ENCODE assay signal across 10 cellular contexts in the genomic region with DNA sequence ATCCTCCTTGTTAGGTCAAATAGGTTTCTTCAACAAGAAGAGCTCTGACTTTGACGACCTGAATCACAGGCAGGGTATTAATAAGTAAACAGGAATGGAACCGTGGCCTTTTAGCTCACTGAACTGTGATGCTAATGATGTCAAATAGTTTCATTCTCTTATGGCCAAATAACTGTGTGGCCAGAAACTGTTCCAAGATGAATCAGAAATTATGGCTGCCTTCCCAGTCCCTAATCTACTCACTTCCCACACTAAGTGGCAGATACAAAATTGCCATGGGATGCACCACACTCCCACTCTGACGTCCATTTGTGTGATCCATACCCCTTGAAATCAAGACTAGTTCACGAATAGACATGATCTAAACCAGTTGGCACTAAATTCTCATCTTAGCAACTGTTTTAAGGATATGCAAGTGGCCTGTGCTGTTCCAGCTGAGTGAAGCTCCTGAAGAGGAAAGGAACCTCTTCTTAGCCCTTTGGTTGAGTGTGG.
A peak's percentile ranks its signal among the peaks of the same experiment; 100 is the strongest.
DNase-seq lines count a peak whose midpoint lies in the region; ATAC-seq, FAIRE-seq and TF ChIP-seq lines count a peak whose summit lies in the region.
"Had no signal": no experiment of that assay in that cellular context is flagged by ENCODE, and none has a peak within 500 bp of the region (broad histone marks: within the 10 kb centered on the region; RNA-seq: fewer than 3 reads in every experiment).

No MANE protein-coding gene starts in this region.

- H3K27me3 ChIP-seq in IMR-90 (ENCODE audit: control insufficient read depth, insufficient read depth, low read length) = no peaks in the 10 kb centered on the region
- no peaks in the 10 kb centered on the region for H3K27me3 ChIP-seq in breast epithelium
- no peaks in the 10 kb centered on the region for H3K27me3 ChIP-seq in tibial nerve
- no peaks in the 10 kb centered on the region for H3K27me3 ChIP-seq in small intestine (ENCODE audit: control insufficient read depth in 2 of 2, insufficient read depth in 2 of 2, low read length in 2 of 2)

- peak overlapping the region; percentile 78 for H2AK5ac ChIP-seq in IMR-90 (ENCODE audit: low read depth, low read length)

- H3K4me3 ChIP-seq in IMR-90 (ENCODE audit: insufficient read depth, low read depth, low read length) = no peak overlapping the region
- no peak overlapping the region for H3K4me3 ChIP-seq in breast epithelium
- no peak overlapping the region for H3K4me3 ChIP-seq in tibial nerve
- no peak overlapping the region for H3K4me3 ChIP-seq in small intestine (ENCODE audit: low read depth in 1 of 2, low read length in 2 of 2)

- peaks cover 12% of the 10 kb centered on the region for H3K4me1 ChIP-seq in IMR-90 (ENCODE audit: control insufficient read depth, insufficient read depth, low read length)
- H3K4me1 ChIP-seq in breast epithelium = no peaks in the 10 kb centered on the region
- H3K4me1 ChIP-seq in tibial nerve = peaks cover 0 to 22% (median 7%) of the 10 kb centered on the region in 4 donors
- no peaks in the 10 kb centered on the region for H3K4me1 ChIP-seq in small intestine (ENCODE audit: control insufficient read depth in 2 of 2, insufficient read depth in 1 of 2, low read depth in 1 of 2, low read length in 1 of 2)

- peak overlapping the region; percentile 67 to 93 for H4K8ac ChIP-seq in IMR-90 (ENCODE audit: low read depth in 2 of 2, low read length in 2 of 2)

- FAIRE-seq in frontal cortex (lab: Jason Lieb, UNC) = no peak
- no peak for FAIRE-seq in small intestine (lab: Jason Lieb, UNC)

- no peaks in the 10 kb centered on the region for H4K20me1 ChIP-seq in IMR-90 (ENCODE audit: insufficient read depth, low read length)

- H3K9ac ChIP-seq in IMR-90 (ENCODE audit: low read depth, low read length) = no peak overlapping the region

- WGBS in IMR-90 (ENCODE audit: extremely low coverage in 2 of 2, insufficient read length in 1 of 2), 2 experiments = no CpG with 5 or more reads among the region's 4 CpGs
- 37 to 40% methylated on average over 4 of the region's 4 CpGs for WGBS in tibial nerve, 2 donors
- WGBS in small intestine, 3 donors = 63 to 71% (median 71%) methylated on average over 4 of the region's 4 CpGs

- dilution Hi-C loops in IMR-90 (cut with HindIII; ENCODE audit: low sequenced_read_pairs, unreplicated experiment) = no loop called here

- peak overlapping the region; percentile 87 for H3K23ac ChIP-seq in IMR-90 (ENCODE audit: low read depth, low read length)

- H3K36me3 ChIP-seq in IMR-90 (ENCODE audit: control insufficient read depth, insufficient read depth, low read length) (no peaks in the 10 kb centered on the region), breast epithelium (no peaks in the 10 kb centered on the region), tibial nerve (no peaks in the 10 kb centered on the region), small intestine (ENCODE audit: control insufficient read depth in 2 of 2, insufficient read depth in 2 of 2, low read length in 2 of 2) (no peaks in the 10 kb centered on the region)

- TF ChIP-seq CTCF in IMR-90 (conservative IDR thresholded peaks at IDR 0.05; ENCODE audit: low read depth, low read length) (no peak), breast epithelium (IDR thresholded peaks at IDR 0.05) (no peak), tibial nerve (IDR thresholded peaks at IDR 0.05) (no peak)

- POLR2A ChIA-PET in IMR-90 (lab: Charles Lee; ENCODE audit: unreplicated experiment) = interaction anchor here (0.5 kb wide), 1 partner anchor 758 kb away, joined by 3 read pairs; no protein-coding TSS in a partner anchor

- CTCF ChIA-PET in IMR-90 (lab: Yijun Ruan, JAX) = interaction anchor here (0.7 kb wide), 1 partner anchor 11 kb away, joined by 3 read pairs; no protein-coding TSS in a partner anchor

- peak overlapping the region; percentile 97 for H3K18ac ChIP-seq in IMR-90 (ENCODE audit: low read depth, low read length)

- ATAC-seq in IMR-90 (ENCODE audit: low read depth) = peak; percentile 62
- no peak for ATAC-seq in GM21447 (IDR thresholded peaks at IDR 0.05; ENCODE audit: unreplicated experiment)

- no peak for TF ChIP-seq RAD21 in IMR-90 (IDR thresholded peaks at IDR 0.05; ENCODE audit: low read length)

- intact Hi-C loops in IMR-90 (cut with micrococcal nuclease) = loop anchor here (5.0 to 10.0 kb wide), 4 partner anchors 267 to 867 kb away; partner anchors contain the start of gene ZNF330
- intact Hi-C loops in breast epithelium (cut with DNase I; ENCODE audit: low total_unique reads) = no loop called here

- H3K9me1 ChIP-seq in IMR-90 (ENCODE audit: insufficient read depth, low read length) = peaks cover 8% of the 10 kb centered on the region

- peak overlapping the region; percentile 81 for H4K91ac ChIP-seq in IMR-90 (ENCODE audit: insufficient read depth, low read depth, low read length)

- H2BK20ac ChIP-seq in IMR-90 (ENCODE audit: low read depth, low read length) = peak overlapping the region; percentile 94

- H3K27ac ChIP-seq in IMR-90 (ENCODE audit: insufficient read depth, low read length) = peak overlapping the region; percentile 87
- H3K27ac ChIP-seq in breast epithelium = peak overlapping the region; percentile 72 to 87
- H3K27ac ChIP-seq in tibial nerve = peak overlapping the region; percentile 37 to 87 (median 62)
- peak overlapping the region in 1 of 2 donors; percentile 26 for H3K27ac ChIP-seq in small intestine (ENCODE audit: low read depth in 1 of 2, low read length in 1 of 2)

- H4K5ac ChIP-seq in IMR-90 (ENCODE audit: low read depth, low read length) = peak overlapping the region; percentile 94

- in situ Hi-C loops in IMR-90 (cut with MboI; ENCODE audit: low sequenced_read_pairs) = no loop called here

- peak overlapping the region; percentile 97 for H2BK15ac ChIP-seq in IMR-90 (ENCODE audit: low read depth, low read length)

- no peak overlapping the region for H2AK9ac ChIP-seq in IMR-90 (replicated peaks; ENCODE audit: low read depth, low read length, poor library complexity)

- H3K79me1 ChIP-seq in IMR-90 (ENCODE audit: low read depth in 1 of 2, low read length in 2 of 2) = no peaks in the 10 kb centered on the region

- H2BK120ac ChIP-seq in IMR-90 (ENCODE audit: low read depth, low read length) = peak overlapping the region; percentile 92

- H3K9me3 ChIP-seq in IMR-90 (ENCODE audit: control insufficient read depth, insufficient read depth, low read length) (no peaks in the 10 kb centered on the region), breast epithelium (no peaks in the 10 kb centered on the region), tibial nerve (no peaks in the 10 kb centered on the region), small intestine (ENCODE audit: control insufficient read depth, low read depth) (no peaks in the 10 kb centered on the region)

- BruUV-seq in IMR-90 (replicated peaks; lab: Mats Ljungman, UMichigan) = no TSS peak

- peak in 1 of 2 donors; percentile 12 for TF ChIP-seq EP300 in tibial nerve (IDR thresholded peaks at IDR 0.05)

- H2AFZ ChIP-seq in IMR-90 (replicated peaks; ENCODE audit: low read length, poor library complexity) = no peak overlapping the region

- DNase-seq in IMR-90 (peak; percentile 99), breast epithelium (ENCODE audit: low spot score in 2 of 2) (no peak), kidney glomerular epithelial cell (lab: John Stamatoyannopoulos, UW) (peak; percentile 96), tibial nerve (ENCODE audit: low spot score in 2 of 2) (peak in 1 of 2 donors; percentile 20), frontal cortex (ENCODE audit: low spot score in 2 of 2) (no peak), small intestine (no peak)
- DNase-seq in activated CD4-positive, alpha-beta T cell treated with anti-CD3 and anti-CD28 coated beads, Interleukin-2, amount 50 U/mL, for 48 hours = no peak
- DNase-seq: central memory CD4-positive, alpha-beta T cell; H9 had no signal

- TF ChIP-seq POLR2A in IMR-90 (IDR thresholded peaks at IDR 0.05; ENCODE audit: low read depth, low read length) (no peak; the same call in 1 of the 2 replicates), breast epithelium (IDR thresholded peaks at IDR 0.05) (no peak), tibial nerve (IDR thresholded peaks at IDR 0.05) (no peak)

- peak overlapping the region; percentile 95 for H3K14ac ChIP-seq in IMR-90 (replicated peaks; ENCODE audit: low read depth, low read length)

- peak overlapping the region; percentile 100 for H2BK5ac ChIP-seq in IMR-90 (ENCODE audit: low read depth, low read length, poor library complexity, severe bottlenecking)

- H3K4me2 ChIP-seq in IMR-90 (ENCODE audit: low read depth, low read length) = peak overlapping the region; percentile 56; the same call in 1 of the 2 replicates

- peak overlapping the region; percentile 87 for H3K56ac ChIP-seq in IMR-90 (ENCODE audit: extremely low read depth, insufficient read depth, low read length)

- H3K4ac ChIP-seq in IMR-90 (ENCODE audit: low read depth, low read length) = peak overlapping the region; percentile 95

TF ChIP-seq in IMR-90, 13 proteins besides CTCF, POLR2A, EP300 and RAD21:
- no peak for TF ChIP-seq MXI1 (IDR thresholded peaks at IDR 0.05; ENCODE audit: borderline replicate concordance, low read depth, low read length)
- 0 out of 2 replicates have a peak, but pooled peaks have one; percentile 16 for TF ChIP-seq CHD1 (IDR thresholded peaks at IDR 0.05; ENCODE audit: low read depth, low read length)
- no peak for TF ChIP-seq MAZ (IDR thresholded peaks at IDR 0.05; ENCODE audit: borderline replicate concordance, low read depth, low read length)
- 0 out of 2 replicates have a peak, but pooled peaks have one; percentile 12 for TF ChIP-seq MAFK (IDR thresholded peaks at IDR 0.05; ENCODE audit: low read depth, low read length)
- no peak for TF ChIP-seq SMC3 (IDR thresholded peaks at IDR 0.05; ENCODE audit: low read depth, low read length)
- peak; percentile 63; the same call in 1 of the 2 replicates for TF ChIP-seq FOS (IDR thresholded peaks at IDR 0.05; ENCODE audit: low read depth, low read length)
- no peak for TF ChIP-seq RFX5 (IDR thresholded peaks at IDR 0.05; ENCODE audit: low read depth, low read length)
- no peak for TF ChIP-seq NFE2L2 (IDR thresholded peaks at IDR 0.05; ENCODE audit: low read depth, low read length)
- TF ChIP-seq BHLHE40 (IDR thresholded peaks at IDR 0.05; ENCODE audit: low read depth, low read length) = peak; percentile 46; the same call in 1 of the 2 replicates
- no peak for TF ChIP-seq RCOR1 (IDR thresholded peaks at IDR 0.05; ENCODE audit: insufficient replicate concordance, low read length)
- TF ChIP-seq USF2 (IDR thresholded peaks at IDR 0.05; ENCODE audit: low read depth, low read length) = no peak

Comparison
In these comparisons a context has a peak if more than half of its experiments do, and no peak if none do; other contexts are left out.
1. DNase-seq: peak in IMR-90 (single experiment) and kidney glomerular epithelial cell (single experiment); none in breast epithelium (0 of 2), activated CD4-positive, alpha-beta T cell treated with anti-CD3 and anti-CD28 coated beads, Interleukin-2, amount 50 U/mL, for 48 hours (0 of 2), frontal cortex (0 of 2) and small intestine (single experiment).